ENCODE assay signal across 23 cellular contexts in the genomic region with DNA sequence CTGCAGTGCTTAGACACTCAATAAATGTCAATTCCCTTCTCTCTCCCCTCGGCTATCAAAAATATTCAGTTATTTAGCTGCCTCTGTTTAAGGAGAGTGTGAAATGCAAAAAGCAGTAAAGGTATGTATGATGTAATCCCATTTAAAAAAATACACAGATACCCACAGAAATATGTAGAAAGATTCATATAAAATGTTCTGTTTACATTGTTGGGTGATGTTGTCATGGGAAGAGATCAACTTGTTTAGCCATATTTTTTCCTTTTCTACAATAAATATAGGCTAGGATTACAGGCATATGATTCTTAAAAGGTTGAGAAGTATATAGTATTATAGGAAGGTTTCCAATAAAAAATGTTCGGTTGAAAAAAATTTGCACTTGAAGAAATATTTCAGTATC. TPM values are rescaled to one million over a fixed set of nuclear protein-coding genes. Genes with fewer than 3 reads are reported as not detected.
DNase-seq lines count a peak whose midpoint lies in the region; ATAC-seq, FAIRE-seq and TF ChIP-seq lines count a peak whose summit lies in the region.
"Had no signal": no experiment of that assay in that cellular context is flagged by ENCODE, and none has a peak within 500 bp of the region (broad histone marks: within the 10 kb centered on the region; RNA-seq: fewer than 3 reads in every experiment).

No MANE protein-coding gene starts in this region.

- DNase-seq in Caco-2 (no peak), HTR-8/SVneo (ENCODE audit: insufficient read length, low spot score) (peak; percentile 14), choroid plexus epithelial cell (ENCODE audit: low read depth) (peak; percentile 78), neural crest cell (ENCODE audit: low read depth, low spot score) (no peak), OCI-M1 (lab: John Stamatoyannopoulos, UW) (no peak), left lobe of liver (ENCODE audit: low spot score) (no peak), NCI-H2171 treated with DMSO at 0.1 percent for 48 hours (lab: John Stamatoyannopoulos, UW) (no peak)
- DNase-seq: activated CD4-positive, alpha-beta T cell treated with anti-CD3 and anti-CD28 coated beads, Interleukin-2, amount 50 U/mL, for 1 hour; adrenal gland; CD8-positive, alpha-beta T cell; dorsolateral prefrontal cortex; foreskin melanocyte; hippocampal formation; left ventricle myocardium superior; MM.1S; NCI-H146; NCI-H524; NK-92 treated with Interleukin-12 subunit alpha and Interleukin-12 subunit beta, amount 100 ng/mL, for 24 hours had no signal

- no peaks in the 10 kb centered on the region for H3K27me3 ChIP-seq in Caco-2 (replicated peaks; ENCODE audit: control insufficient read depth, insufficient read depth, low read length)
- H3K27me3 ChIP-seq: adrenal gland, dorsolateral prefrontal cortex, vagina had no signal

- no peaks in the 10 kb centered on the region for H3K9me3 ChIP-seq in Caco-2
- H3K9me3 ChIP-seq: adrenal gland, vagina had no signal

- no peak overlapping the region for H3K4me3 ChIP-seq in Caco-2 (ENCODE audit: low read depth, low read length)
- H3K4me3 ChIP-seq in choroid plexus epithelial cell (ENCODE audit: low read depth, low read length): no peak overlapping the region
- H3K4me3 ChIP-seq: adrenal gland, dorsolateral prefrontal cortex, vagina had no signal

- no peak for ATAC-seq in left lobe of liver
- ATAC-seq: CD8-positive, alpha-beta T cell; left ventricle myocardium superior had no signal

- H3K27me3 Mint-ChIP-seq in Caco-2 (ENCODE audit: insufficient read depth, unreplicated experiment) (no peaks in the 10 kb centered on the region), neural crest cell (ENCODE audit: low read depth) (no peaks in the 10 kb centered on the region)
- H3K27me3 Mint-ChIP-seq: IgD-negative memory B cell had no signal

- no peak for FAIRE-seq in HTR-8/SVneo (lab: Jason Lieb, UNC)
- FAIRE-seq: GM12892 had no signal

- H3K4me1 Mint-ChIP-seq in Caco-2 (ENCODE audit: low read depth, unreplicated experiment) (peaks cover 17% of the 10 kb centered on the region), neural crest cell (peaks cover 6% of the 10 kb centered on the region)

- intact Hi-C loops in Caco-2 (cut with micrococcal nuclease; ENCODE audit: unreplicated experiment): no loop called here

- peaks cover 2% of the 10 kb centered on the region; the same call in 1 of the 2 replicates for H3K36me3 ChIP-seq in Caco-2 (ENCODE audit: control insufficient read depth, insufficient read depth, low read length)

- TF ChIP-seq CTCF in Caco-2 (IDR thresholded peaks at IDR 0.05; ENCODE audit: insufficient read depth in 1 of 2, low read depth in 1 of 2, low read length in 1 of 2, severe bottlenecking in 1 of 2, unreplicated experiment in 1 of 2) (no peak), choroid plexus epithelial cell (conservative IDR thresholded peaks at IDR 0.05; ENCODE audit: low read depth, low read length) (no peak), neural crest cell (conservative IDR thresholded peaks at IDR 0.05) (no peak)

- H3K4me3 Mint-ChIP-seq in Caco-2 (ENCODE audit: unreplicated experiment) (peak overlapping the region; percentile 55), neural crest cell (no peak overlapping the region)
- H3K4me3 Mint-ChIP-seq: CD8-positive, alpha-beta T cell; IgD-negative memory B cell; nephron; T-helper 1 cell treated with Interleukin-12 subunit alpha and Interleukin-12 subunit beta and Interleukin-4 antibody, amounts not matched to agents 30 μg/mL and 1 μg/mL, for 36 hours had no signal

- POLR2A ChIA-PET in Caco-2 (lab: Charles Lee): interaction anchor here (0.6 to 1.3 kb wide), 3 partner anchors 62 to 178 kb away, joined by 3 read pairs; partner anchors contain the start of genes FAM177A1 and PSMA6

- H3K27ac Mint-ChIP-seq in Caco-2 (ENCODE audit: unreplicated experiment): peak overlapping the region; percentile 97
- peak overlapping the region; percentile 83 for H3K27ac Mint-ChIP-seq in neural crest cell (ENCODE audit: unreplicated experiment)
- H3K27ac Mint-ChIP-seq: CD8-positive, alpha-beta T cell; nephron; T-helper 1 cell treated with Interleukin-12 subunit alpha and Interleukin-12 subunit beta and Interleukin-4 antibody, amounts not matched to agents 30 μg/mL and 1 μg/mL, for 36 hours had no signal

- CTCF ChIA-PET in Caco-2 (lab: Charles Lee): no interaction called here

- H3K4me1 ChIP-seq in Caco-2: peaks cover 21% of the 10 kb centered on the region
- H3K4me1 ChIP-seq: adrenal gland had no signal

- BruUV-seq in Caco-2 (replicated peaks; lab: Mats Ljungman, UMichigan): no TSS peak

- H3K9me3 Mint-ChIP-seq in Caco-2 (ENCODE audit: unreplicated experiment): no peaks in the 10 kb centered on the region
- peaks cover 2% of the 10 kb centered on the region for H3K9me3 Mint-ChIP-seq in neural crest cell
- H3K9me3 Mint-ChIP-seq: CD8-positive, alpha-beta T cell; IgD-negative memory B cell; nephron; T-helper 1 cell treated with Interleukin-12 subunit alpha and Interleukin-12 subunit beta and Interleukin-4 antibody, amounts not matched to agents 30 μg/mL and 1 μg/mL, for 36 hours had no signal

- peaks cover 72% of the 10 kb centered on the region for H3K36me3 Mint-ChIP-seq in Caco-2 (ENCODE audit: insufficient read depth, unreplicated experiment)
- peaks cover 45% of the 10 kb centered on the region for H3K36me3 Mint-ChIP-seq in neural crest cell (ENCODE audit: low read depth)

RNA-seq across cellular contexts. Expression of gene PPP2R3C, which starts 7.8 kb away (rescaled TPM):
- total RNA-seq in Caco-2 (2022): 23.3 and 25.2 TPM in 2 replicates
- total RNA-seq in neural crest cell: 55.4 TPM in 2 replicates
- total RNA-seq in left lobe of liver: 6.1 TPM

RNA-seq across cellular contexts. Expression of gene PRORP, which starts 8.3 kb away (rescaled TPM):
- total RNA-seq in Caco-2 (2022) (34.5 and 36.3 TPM in 2 replicates), neural crest cell (43.1 and 46.6 TPM in 2 replicates), left lobe of liver (18.1 TPM)

Comparison
In these comparisons a context has a peak if more than half of its experiments do, and no peak if none do; other contexts are left out.
1. DNase-seq: peak in HTR-8/SVneo (single experiment) and choroid plexus epithelial cell (single experiment); none in Caco-2 (0 of 2), neural crest cell (single experiment), OCI-M1 (single experiment), left lobe of liver (single experiment) and NCI-H2171 treated with DMSO at 0.1 percent for 48 hours (single experiment).